In genomic region chr1:2088434-2088833, GRCh38 we compare ENCODE assay signal across 15 cellular contexts. TPM values are rescaled to one million over a fixed set of nuclear protein-coding genes. Genes with fewer than 3 reads are reported as not detected.
DNase-seq lines count a peak whose midpoint lies in the region; ATAC-seq, FAIRE-seq and TF ChIP-seq lines count a peak whose summit lies in the region.
"Had no signal": no experiment of that assay in that cellular context is flagged by ENCODE, and none has a peak within 500 bp of the region (broad histone marks: within the 10 kb centered on the region; RNA-seq: fewer than 3 reads in every experiment).

No MANE protein-coding gene starts in this region.

- DNase-seq in AG10803 (ENCODE audit: low read depth) = peak; percentile 54
- peak; percentile 79 for DNase-seq in RCC 7860 (ENCODE audit: low spot score)
- DNase-seq in fibroblast of lung (ENCODE audit: low read depth in 2 of 2) = peak; percentile 43 to 78
- DNase-seq in neural progenitor cell (ENCODE audit: low spot score) = peak; percentile 27
- no peak for DNase-seq in coronary artery (ENCODE audit: low spot score)
- DNase-seq: activated CD4-positive, alpha-beta T cell treated with anti-CD3 and anti-CD28 coated beads, Interleukin-2, amount 50 U/mL, for 1 hour; activated gamma-delta T cell treated with Interleukin-2 at 50 U/mL for 16 hours; AML-193; cortex of kidney; NCI-H1930 had no signal

- H3K27me3 ChIP-seq in fibroblast of lung (ENCODE audit: control insufficient read depth, insufficient read depth, low read length) (no peaks in the 10 kb centered on the region), neural progenitor cell (no peaks in the 10 kb centered on the region)
- H3K27me3 ChIP-seq: upper lobe of left lung had no signal

- no peaks in the 10 kb centered on the region for H3K36me3 ChIP-seq in fibroblast of lung (ENCODE audit: control insufficient read depth, insufficient read depth, low read length)
- no peaks in the 10 kb centered on the region for H3K36me3 ChIP-seq in neural progenitor cell

- H3K4me1 Mint-ChIP-seq in neural progenitor cell = peaks cover 43% of the 10 kb centered on the region

- H4K20me1 ChIP-seq in fibroblast of lung (ENCODE audit: control insufficient read depth, extremely low read depth, insufficient read depth, low read length) = no peaks in the 10 kb centered on the region
- peaks cover 59% of the 10 kb centered on the region for H4K20me1 ChIP-seq in neural progenitor cell (ENCODE audit: low read depth)

- no peaks in the 10 kb centered on the region for H3K79me2 ChIP-seq in fibroblast of lung (ENCODE audit: control insufficient read depth, insufficient read depth, low read length)
- no peaks in the 10 kb centered on the region for H3K79me2 ChIP-seq in neural progenitor cell (ENCODE audit: low read depth)

- H3K36me3 Mint-ChIP-seq in neural progenitor cell = no peaks in the 10 kb centered on the region

- H3F3A ChIP-seq in neural progenitor cell (ENCODE audit: low read depth) = peaks cover 11% of the 10 kb centered on the region

- H3K9me3 ChIP-seq in fibroblast of lung (ENCODE audit: control insufficient read depth, insufficient read depth, low read depth, low read length) = no peaks in the 10 kb centered on the region
- H3K9me3 ChIP-seq in neural progenitor cell (ENCODE audit: low read depth) = no peaks in the 10 kb centered on the region
- H3K9me3 ChIP-seq: upper lobe of left lung had no signal

- H3K27me3 Mint-ChIP-seq in neural progenitor cell (ENCODE audit: insufficient read depth, low read depth) = peaks cover 1% of the 10 kb centered on the region

- H3K4me2 ChIP-seq in fibroblast of lung (ENCODE audit: extremely low read depth, insufficient read depth, low read length) (no peak overlapping the region), neural progenitor cell (no peak overlapping the region)

- peak overlapping the region; percentile 29 for H3K27ac Mint-ChIP-seq in neural progenitor cell

- H3K27ac ChIP-seq in fibroblast of lung (ENCODE audit: insufficient read depth, low read length) (no peak overlapping the region), neural progenitor cell (no peak overlapping the region), coronary artery (no peak overlapping the region)
- H3K27ac ChIP-seq: upper lobe of left lung had no signal

- H3K9ac ChIP-seq in fibroblast of lung (ENCODE audit: insufficient read depth, low read length) (no peak overlapping the region), neural progenitor cell (no peak overlapping the region)

- H3K9me3 Mint-ChIP-seq in neural progenitor cell = peaks cover 2% of the 10 kb centered on the region

- H2AFZ ChIP-seq in fibroblast of lung (ENCODE audit: low read length) = no peak overlapping the region
- H2AFZ ChIP-seq in neural progenitor cell (replicated peaks) = no peak overlapping the region

- no peak overlapping the region for H3K4me3 ChIP-seq in AG10803 (ENCODE audit: low read length)
- no peak overlapping the region for H3K4me3 ChIP-seq in fibroblast of lung (replicated peaks in 1 of 4; ENCODE audit: control extremely low read depth in 1 of 4, insufficient read depth in 1 of 4, low read depth in 3 of 4, low read length in 4 of 4)
- H3K4me3 ChIP-seq in neural progenitor cell = no peak overlapping the region
- no peak overlapping the region for H3K4me3 ChIP-seq in coronary artery
- H3K4me3 ChIP-seq: upper lobe of left lung had no signal

- ATAC-seq in GM21786 (IDR thresholded peaks at IDR 0.05; ENCODE audit: unreplicated experiment) (no peak), HG02840 (IDR thresholded peaks at IDR 0.05; ENCODE audit: low FRiP score, unreplicated experiment) (no peak), HG02884 (IDR thresholded peaks at IDR 0.05; ENCODE audit: unreplicated experiment) (no peak)

- FAIRE-seq in RCC 7860 (lab: Jason Lieb, UNC) = no peak
- FAIRE-seq: G401.6 had no signal

- TF ChIP-seq CTCF in AG10803 (conservative IDR thresholded peaks at IDR 0.05; ENCODE audit: low read length) (no peak), fibroblast of lung (conservative IDR thresholded peaks at IDR 0.05 in 1 of 2, IDR thresholded peaks at IDR 0.05 in 1 of 2; ENCODE audit: low read depth in 1 of 2, low read length in 2 of 2) (no peak), neural progenitor cell (IDR thresholded peaks at IDR 0.05) (no peak), coronary artery (IDR thresholded peaks at IDR 0.05) (no peak)

- H3K4me1 ChIP-seq in fibroblast of lung (ENCODE audit: control insufficient read depth, extremely low read depth, insufficient read depth, low read length) (no peaks in the 10 kb centered on the region), neural progenitor cell (peaks cover 24% of the 10 kb centered on the region)
- H3K4me1 ChIP-seq: upper lobe of left lung had no signal

- H3K4me3 Mint-ChIP-seq in neural progenitor cell = no peak overlapping the region

RNA-seq across cellular contexts. Expression of gene PRKCZ, which starts 38.2 kb away (rescaled TPM):
- total RNA-seq in fibroblast of lung = 2.0 and 2.3 TPM in 2 replicates
- 1.3 and 1.6 TPM in 2 replicates for polyA plus RNA-seq in fibroblast of lung
- 1.1 and 2.1 TPM in 2 replicates for polyA plus RNA-seq in fibroblast of lung (2012)
- polyA minus RNA-seq in fibroblast of lung (ENCODE audit: low replicate concordance) = 0.63 and 4.4 TPM in 2 replicates
- total RNA-seq in neural progenitor cell (ENCODE audit: low replicate concordance) = 33.4 and 47.2 TPM in 2 replicates

Comparison
In these comparisons a context has a peak if more than half of its experiments do, and no peak if none do; other contexts are left out.
1. RNA of gene PRKCZ, which starts 38.2 kb away (total RNA-seq): 33.4 to 47.2 TPM in neural progenitor cell; 2.0 to 2.3 TPM in fibroblast of lung; every median in the first group is over 10 times any median in the second.